Comparison of ENCODE assay signal across 11 cellular contexts in genomic region chr7:55868989-55869388, GRCh38. TPM values are rescaled to one million over a fixed set of nuclear protein-coding genes. Genes with fewer than 3 reads are reported as not detected.
"Had no signal": no experiment of that assay in that cellular context is flagged by ENCODE, and none has a peak within 500 bp of the region (broad histone marks: within the 10 kb centered on the region; RNA-seq: fewer than 3 reads in every experiment).

No MANE protein-coding gene starts in this region.

RNA-seq across cellular contexts. Expression of gene SEPTIN14, which starts 6.4 kb away (rescaled TPM):
- total RNA-seq: stomach, subcutaneous adipose tissue, suprapubic skin, thoracic aorta, tibial nerve, transverse colon, upper lobe of right lung, ureter, urinary bladder, uterus, vagina had no signal
- polyA plus RNA-seq: stomach, urinary bladder had no signal
